19 cellular contexts compared by ENCODE assay signal in the genomic region with DNA sequence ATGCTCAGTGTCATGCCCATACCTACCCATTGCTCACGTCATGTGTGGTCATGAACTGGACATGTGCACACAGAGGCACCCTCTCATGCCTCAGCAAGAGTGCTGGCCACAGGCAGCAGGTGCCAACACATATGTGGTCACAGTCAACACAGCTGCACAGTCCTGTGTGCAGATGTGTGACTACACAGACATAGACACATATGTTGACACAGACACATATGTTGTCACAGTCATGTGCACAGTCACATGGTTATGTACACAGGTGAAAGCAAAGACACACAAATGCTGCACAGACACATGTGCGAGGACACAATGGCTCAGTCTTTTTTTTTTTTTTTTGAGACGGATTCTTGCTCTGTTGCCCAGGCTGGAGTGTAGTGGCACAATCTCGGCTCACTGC. TPM values are rescaled to one million over a fixed set of nuclear protein-coding genes. Genes with fewer than 3 reads are reported as not detected.
DNase-seq lines count a peak whose midpoint lies in the region; FAIRE-seq and TF ChIP-seq lines count a peak whose summit lies in the region.
"Had no signal": no experiment of that assay in that cellular context is flagged by ENCODE, and none has a peak within 500 bp of the region (broad histone marks: within the 10 kb centered on the region; RNA-seq: fewer than 3 reads in every experiment).

No MANE protein-coding gene starts in this region.

- no peak overlapping the region for H2AFZ ChIP-seq in osteoblast (ENCODE audit: low read length)

- H3K4me1 ChIP-seq in osteoblast (ENCODE audit: insufficient read depth, low read length), result no peaks in the 10 kb centered on the region
- H3K4me1 ChIP-seq: Caco-2 had no signal

- H3K4me3 ChIP-seq in osteoblast (ENCODE audit: insufficient read depth, low read length), result no peak overlapping the region
- H3K4me3 ChIP-seq: BLaER1 treated with 17β-estradiol and CSF1 and Interleukin-3, amounts not matched to agents 10 nM and 100 nM had no signal

- H3K27ac ChIP-seq in osteoblast (ENCODE audit: low read depth, low read length), result no peak overlapping the region
- H3K27ac ChIP-seq: BLaER1 treated with 17β-estradiol and CSF1 and Interleukin-3, amounts not matched to agents 10 nM and 100 nM; KMS-11 had no signal

- no peaks in the 10 kb centered on the region for H4K20me1 ChIP-seq in osteoblast (ENCODE audit: insufficient read depth, low read length)

- no peaks in the 10 kb centered on the region for H3K79me2 ChIP-seq in osteoblast (ENCODE audit: insufficient read depth, low read length)

- no peak overlapping the region for H3K4me2 ChIP-seq in osteoblast (ENCODE audit: insufficient read depth, low read length)
- H3K4me2 ChIP-seq: BLaER1 treated with 17β-estradiol and CSF1 and Interleukin-3, amounts not matched to agents 10 nM and 100 nM; KMS-11 had no signal

- TF ChIP-seq CTCF in D721Med (IDR thresholded peaks at IDR 0.05; ENCODE audit: insufficient read depth, missing control alignments) (no peak), osteoblast (IDR thresholded peaks at IDR 0.05; ENCODE audit: extremely low read depth, low read depth, low read length) (no peak)

- no peaks in the 10 kb centered on the region for H3K36me3 ChIP-seq in osteoblast (ENCODE audit: insufficient read depth, low read length)
- H3K36me3 ChIP-seq: BLaER1 treated with 17β-estradiol and CSF1 and Interleukin-3, amounts not matched to agents 10 nM and 100 nM had no signal

- no peaks in the 10 kb centered on the region for H3K9me3 ChIP-seq in osteoblast (ENCODE audit: low read depth, low read length)
- H3K9me3 ChIP-seq: BLaER1 treated with 17β-estradiol and CSF1 and Interleukin-3, amounts not matched to agents 10 nM and 100 nM; Caco-2 had no signal

- DNase-seq in D721Med (ENCODE audit: insufficient read length, low spot score) (peak; percentile 14), NAMALWA (ENCODE audit: low spot score) (peak; percentile 52), osteoblast (ENCODE audit: insufficient read length, low spot score, missing footprints) (peak; percentile 73), C1 segment of cervical spinal cord (lab: John Stamatoyannopoulos, UW) (no peak), T-helper 2 cell (no peak)
- DNase-seq: Caco-2; CD4-positive, CD25-positive, alpha-beta regulatory T cell; DMS153; DND-41; EL; H9 had no signal

- H3K27me3 ChIP-seq in osteoblast (ENCODE audit: insufficient read depth, low read length), result no peaks in the 10 kb centered on the region
- H3K27me3 ChIP-seq: BLaER1 treated with 17β-estradiol and CSF1 and Interleukin-3, amounts not matched to agents 10 nM and 100 nM had no signal

- FAIRE-seq in D721Med (lab: Jason Lieb, UNC), result no peak
- FAIRE-seq: GM12891, GM19239, H1 had no signal

RNA-seq across cellular contexts. Expression of gene SLC4A1, which starts 11.3 kb away (rescaled TPM):
- total RNA-seq in osteoblast, result under 0.01 TPM in 1 of 2 replicates, not detected in the other
- total RNA-seq: A172; Caco-2; CD4-positive, CD25-positive, alpha-beta regulatory T cell; G401; H1; H9 had no signal

RNA-seq across cellular contexts. Expression of gene UBTF, which starts 37.2 kb away (rescaled TPM):
- total RNA-seq in osteoblast, result 49.6 and 51.3 TPM in 2 replicates

RNA-seq across cellular contexts. Expression of gene RUNDC3A, which starts 51.7 kb away (rescaled TPM):
- total RNA-seq in osteoblast, result under 0.01 TPM in 1 of 2 replicates, not detected in the other
- total RNA-seq: A172, B cell had no signal

RNA-seq across cellular contexts. Expression of gene ATXN7L3, which starts 57.0 kb away (rescaled TPM):
- 34.5 and 38.4 TPM in 2 replicates for total RNA-seq in osteoblast

Comparison
In these comparisons a context has a peak if more than half of its experiments do, and no peak if none do; other contexts are left out.
1. DNase-seq: peak in D721Med (single experiment), NAMALWA (single experiment) and osteoblast (single experiment); none in C1 segment of cervical spinal cord (0 of 14) and T-helper 2 cell (0 of 5).